ENCODE assay signal across 8 cellular contexts in the genomic region with DNA sequence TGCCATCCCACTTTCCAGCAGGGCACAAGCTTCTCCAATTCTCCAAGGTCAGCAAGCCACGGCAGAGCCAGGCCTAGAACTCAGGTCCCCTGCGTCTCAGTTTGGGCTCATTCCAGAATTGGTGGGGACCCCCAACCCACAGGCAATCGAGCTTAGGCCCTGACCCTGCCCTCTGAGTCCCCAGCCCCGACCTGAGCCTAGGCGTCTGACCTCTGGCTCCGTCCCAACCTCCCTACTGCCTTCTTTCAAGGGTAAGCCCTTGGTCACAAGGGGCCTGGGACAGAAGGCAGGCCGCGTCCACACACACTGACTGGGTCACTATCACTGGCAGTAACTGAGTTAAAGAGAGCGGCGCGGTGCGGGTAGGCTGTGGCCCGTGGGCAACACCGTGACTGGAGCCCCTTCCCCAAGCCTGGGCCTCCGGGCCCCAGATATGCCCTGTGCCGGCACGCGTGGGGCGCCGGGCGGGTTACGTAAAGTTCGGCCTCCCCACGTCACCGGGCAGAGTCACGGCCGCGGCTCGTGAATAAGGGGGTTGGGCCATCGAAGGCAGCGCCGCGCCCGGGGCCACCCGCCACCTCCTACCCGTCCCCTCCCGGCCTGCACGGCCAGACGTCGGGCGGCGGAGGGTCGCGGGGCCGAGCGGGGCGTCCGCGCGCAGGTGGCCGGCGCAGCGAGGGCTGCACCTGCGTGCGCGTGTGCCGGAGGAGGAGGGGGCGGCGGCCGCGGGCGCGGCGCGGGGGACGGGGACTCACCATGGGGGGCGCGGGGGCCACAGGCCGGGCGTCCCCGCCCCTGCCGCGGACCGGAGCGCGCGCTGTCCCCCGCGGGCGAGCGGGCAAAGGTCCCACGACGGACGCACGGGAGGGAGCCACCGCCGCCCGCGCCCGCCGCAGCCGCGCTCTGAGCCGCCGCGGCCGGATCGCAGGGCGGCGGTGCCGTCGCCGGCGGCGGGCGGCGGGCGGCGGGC. TPM values are rescaled to one million over a fixed set of nuclear protein-coding genes. Genes with fewer than 3 reads are reported as not detected.
DNase-seq lines count a peak whose midpoint lies in the region; ATAC-seq and TF ChIP-seq lines count a peak whose summit lies in the region.

No MANE protein-coding gene starts in this region.

- H3K23ac ChIP-seq in mesenchymal stem cell (ENCODE audit: low read length in 2 of 2): peak overlapping the region in 1 of 2 experiments; percentile 84

- TF ChIP-seq EP300 in tibial nerve (IDR thresholded peaks at IDR 0.05): peak in 1 of 2 donors; percentile 47

- peak overlapping the region; percentile 6 to 15 for H2BK12ac ChIP-seq in mesenchymal stem cell (ENCODE audit: low read length in 2 of 2)

- H3K9me3 ChIP-seq in mesenchymal stem cell (ENCODE audit: control insufficient read depth, low read length): no peaks in the 10 kb centered on the region
- no peaks in the 10 kb centered on the region for H3K9me3 ChIP-seq in tibial nerve

- peak in 1 of 2 donors; percentile 50 for TF ChIP-seq POLR2A in tibial nerve (IDR thresholded peaks at IDR 0.05)

- H3K4me3 ChIP-seq in mesenchymal stem cell (ENCODE audit: insufficient read depth in 1 of 2, low read depth in 1 of 2, low read length in 2 of 2): peak overlapping the region; percentile 81 to 88
- peak overlapping the region; percentile 25 to 79 (median 44) for H3K4me3 ChIP-seq in tibial nerve

- peaks cover 4 to 9% of the 10 kb centered on the region in 2 donors for H3K4me1 Mint-ChIP-seq in effector memory CD8-positive, alpha-beta T cell (ENCODE audit: low read depth in 2 of 2)

- no peaks in the 10 kb centered on the region for H3K27me3 ChIP-seq in mesenchymal stem cell (ENCODE audit: control insufficient read depth in 1 of 2, insufficient read depth in 1 of 2, low read length in 2 of 2)
- H3K27me3 ChIP-seq in tibial nerve: no peaks in the 10 kb centered on the region

- no peak for TF ChIP-seq CTCF in tibial nerve (IDR thresholded peaks at IDR 0.05)

- DNase-seq in NCI-H1417 (lab: John Stamatoyannopoulos, UW) (peak; percentile 51 to 64 (median 53)), NCI-H1417 treated with DMSO at 0.1 percent for 48 hours (lab: John Stamatoyannopoulos, UW) (no peak), mesenchymal stem cell (peak; percentile 67), tibial nerve (ENCODE audit: low spot score in 2 of 2) (peak; percentile 35 to 42), NCI-H1694 (lab: John Stamatoyannopoulos, UW) (no peak)
- DNase-seq in activated CD4-positive, CD25-positive, alpha-beta regulatory T cell treated with anti-CD3 and anti-CD28 coated beads, Interleukin-2, amount 50 U/mL, for 16 hours (ENCODE audit: low read depth, low spot score): peak; percentile 30
- peak in 1 of 3 experiments; percentile 30 for DNase-seq in effector memory CD8-positive, alpha-beta T cell

- H3K9me3 Mint-ChIP-seq in effector memory CD8-positive, alpha-beta T cell: peaks cover 0 to 2% of the 10 kb centered on the region in 2 donors

- peak overlapping the region; percentile 37 for H2BK120ac ChIP-seq in mesenchymal stem cell (ENCODE audit: low read depth, low read length)

- H3K4me3 Mint-ChIP-seq in effector memory CD8-positive, alpha-beta T cell: peak overlapping the region; percentile 84 to 85

- 12% methylated on average over 23 of the region's 109 CpGs for WGBS in mesenchymal stem cell
- whole genome bisulfite sequencing in tibial nerve, 2 donors: 2 to 35% methylated on average over 11 to 44 of the region's 109 CpGs

- no peak overlapping the region for H4K91ac ChIP-seq in mesenchymal stem cell (ENCODE audit: low read length)

- H2BK5ac ChIP-seq in mesenchymal stem cell (ENCODE audit: low read depth, low read length, poor library complexity, severe bottlenecking): no peak overlapping the region

- no peak overlapping the region for H3K27ac ChIP-seq in mesenchymal stem cell (ENCODE audit: low read length, poor library complexity, severe bottlenecking)
- H3K27ac ChIP-seq in tibial nerve: peak overlapping the region; percentile 76 to 89 (median 86)

- ATAC-seq in HG03442 (IDR thresholded peaks at IDR 0.05; ENCODE audit: unreplicated experiment): peak; percentile 12
- ATAC-seq in effector memory CD8-positive, alpha-beta T cell (replicated peaks): peak; percentile 39

- peaks cover 4% of the 10 kb centered on the region for H3K79me1 ChIP-seq in mesenchymal stem cell (replicated peaks; ENCODE audit: low read length, poor library complexity, severe bottlenecking)

- peak overlapping the region in 1 of 2 experiments; percentile 59 for H3K18ac ChIP-seq in mesenchymal stem cell (ENCODE audit: low read depth in 1 of 2, low read length in 2 of 2)

- H3K14ac ChIP-seq in mesenchymal stem cell (ENCODE audit: low read length in 2 of 2): peak overlapping the region in 1 of 2 experiments; percentile 91

- H3K36me3 ChIP-seq in mesenchymal stem cell (ENCODE audit: control insufficient read depth in 1 of 2, insufficient read depth in 2 of 2, low read depth in 1 of 2, low read length in 2 of 2) (peaks cover 0 to 34% of the 10 kb centered on the region in 2 experiments), tibial nerve (peaks cover 0 to 18% (median 0%) of the 10 kb centered on the region in 3 donors)

- no peak overlapping the region for H4K8ac ChIP-seq in mesenchymal stem cell (ENCODE audit: low read length)

- peak overlapping the region; percentile 62 to 68 for H3K4ac ChIP-seq in mesenchymal stem cell (ENCODE audit: low read depth in 1 of 2, low read length in 2 of 2)

- peak overlapping the region; percentile 94 for H3K9ac ChIP-seq in mesenchymal stem cell (ENCODE audit: low read length)

- H2AK5ac ChIP-seq in mesenchymal stem cell (ENCODE audit: low read length, severe bottlenecking): no peak overlapping the region

- no peak overlapping the region for H2BK15ac ChIP-seq in mesenchymal stem cell (ENCODE audit: low read depth, poor library complexity, severe bottlenecking)

- H2AFZ ChIP-seq in mesenchymal stem cell (ENCODE audit: low read depth, low read length): peak overlapping the region; percentile 84

- H3K27ac Mint-ChIP-seq in effector memory CD8-positive, alpha-beta T cell: peak overlapping the region; percentile 46 to 59

- H3K4me1 ChIP-seq in mesenchymal stem cell (ENCODE audit: control insufficient read depth, insufficient read depth, low read depth, low read length): peaks cover 26% of the 10 kb centered on the region
- peaks cover 0 to 29% (median 8%) of the 10 kb centered on the region in 4 donors for H3K4me1 ChIP-seq in tibial nerve

- peak overlapping the region; percentile 95 for H3K4me2 ChIP-seq in mesenchymal stem cell (ENCODE audit: low read length, poor library complexity, severe bottlenecking)

- H3K36me3 Mint-ChIP-seq in effector memory CD8-positive, alpha-beta T cell (ENCODE audit: insufficient read depth): peaks cover 9% of the 10 kb centered on the region

- H3K27me3 Mint-ChIP-seq in effector memory CD8-positive, alpha-beta T cell: no peaks in the 10 kb centered on the region

RNA-seq across cellular contexts. Expression of gene ANKRD9, which starts 0.5 kb away (rescaled TPM):
- 10.3 TPM for polyA plus RNA-seq in mesenchymal stem cell (2013, experiment 1 of 2)
- polyA plus RNA-seq in mesenchymal stem cell (2013, experiment 2 of 2): 10.2 TPM
- total RNA-seq in tibial nerve: 10 to 100 TPM; 11.4 to 39.3 (median 26.2) TPM

Comparison
In these comparisons a context has a peak if more than half of its experiments do, and no peak if none do; other contexts are left out.
1. DNase-seq: peak in NCI-H1417 (3 of 3), activated CD4-positive, CD25-positive, alpha-beta regulatory T cell treated with anti-CD3 and anti-CD28 coated beads, Interleukin-2, amount 50 U/mL, for 16 hours (single experiment), mesenchymal stem cell (single experiment) and tibial nerve (2 of 2); none in NCI-H1417 treated with DMSO at 0.1 percent for 48 hours (single experiment) and NCI-H1694 (single experiment).